22 cellular contexts compared by ENCODE assay signal in genomic region chr13:104483631-104484030, GRCh38.
"Had no signal": no experiment of that assay in that cellular context is flagged by ENCODE, and none has a peak within 500 bp of the region (broad histone marks: within the 10 kb centered on the region; RNA-seq: fewer than 3 reads in every experiment).

No MANE protein-coding gene starts in this region.

- DNase-seq: dermis blood vessel endothelial cell; dorsolateral prefrontal cortex; effector CD4-positive, alpha-beta T cell; effector memory CD4-positive, alpha-beta T cell; foreskin keratinocyte; heart left ventricle; hypothalamus; immature natural killer cell; islet precursor cell; kidney; kidney glomerular epithelial cell; left colon; left ventricle myocardium inferior; mammary epithelial cell had no signal

- H2AFZ ChIP-seq: hepatocyte had no signal

- H3K4me3 ChIP-seq: coronary artery, dorsolateral prefrontal cortex, esophagus muscularis mucosa, gastroesophageal sphincter, heart left ventricle, hepatocyte, left ventricle myocardium inferior, lung, mucosa of descending colon had no signal

- H3K79me2 ChIP-seq: hepatocyte had no signal

- FAIRE-seq: endothelial cell of umbilical vein had no signal

- H3K27ac ChIP-seq: coronary artery, dorsolateral prefrontal cortex, esophagus muscularis mucosa, foreskin keratinocyte, gastroesophageal sphincter, heart left ventricle, hepatocyte, left ventricle myocardium inferior had no signal

- H3K27me3 ChIP-seq: dorsolateral prefrontal cortex, esophagus muscularis mucosa, foreskin keratinocyte, heart left ventricle, hepatocyte had no signal

- H3K36me3 ChIP-seq: esophagus muscularis mucosa, gastroesophageal sphincter, heart left ventricle, left ventricle myocardium inferior had no signal

- ATAC-seq: foreskin keratinocyte, gastroesophageal sphincter, heart left ventricle, left colon, left lobe of liver, mucosa of descending colon had no signal

- H3K4me1 ChIP-seq: esophagus muscularis mucosa, foreskin keratinocyte, gastroesophageal sphincter, heart left ventricle, left ventricle myocardium inferior had no signal

- H3K9me3 ChIP-seq: gastroesophageal sphincter had no signal

- H3K4me2 ChIP-seq: hepatocyte had no signal
